In genomic region chr18:53093650-53094049, GRCh38 we compare ENCODE assay signal across 15 cellular contexts.
DNase-seq lines count a peak whose midpoint lies in the region; ATAC-seq and TF ChIP-seq lines count a peak whose summit lies in the region.
"Had no signal": no experiment of that assay in that cellular context is flagged by ENCODE, and none has a peak within 500 bp of the region (broad histone marks: within the 10 kb centered on the region; RNA-seq: fewer than 3 reads in every experiment).

No MANE protein-coding gene starts in this region.

- no peaks in the 10 kb centered on the region for H3K79me2 ChIP-seq in neural progenitor cell (ENCODE audit: low read depth)

- no peak for TF ChIP-seq CTCF in adrenal gland (IDR thresholded peaks at IDR 0.05)
- TF ChIP-seq CTCF in neural progenitor cell (IDR thresholded peaks at IDR 0.05), result no peak
- no peak for TF ChIP-seq CTCF in CD14-positive monocyte (IDR thresholded peaks at IDR 0.05)

- H4K20me1 ChIP-seq in neural progenitor cell (ENCODE audit: low read depth), result no peaks in the 10 kb centered on the region

- H3K27me3 Mint-ChIP-seq in neural progenitor cell (ENCODE audit: insufficient read depth, low read depth), result no peaks in the 10 kb centered on the region
- no peaks in the 10 kb centered on the region for H3K27me3 Mint-ChIP-seq in activated naive CD8-positive, alpha-beta T cell treated with anti-CD3 and anti-CD28 coated beads, Interleukin-2, amount 50 U/mL, for 24 hours
- H3K27me3 Mint-ChIP-seq in CD14-positive monocyte (ENCODE audit: low read depth in 3 of 3), result peaks cover 0 to 3% (median 0%) of the 10 kb centered on the region in 3 donors

- no peak overlapping the region for H3K4me2 ChIP-seq in neural progenitor cell

- TF ChIP-seq POLR2A in adrenal gland (IDR thresholded peaks at IDR 0.05), result no peak

- no peak overlapping the region for H3K4me3 Mint-ChIP-seq in neural progenitor cell
- no peak overlapping the region for H3K4me3 Mint-ChIP-seq in activated naive CD8-positive, alpha-beta T cell treated with anti-CD3 and anti-CD28 coated beads, Interleukin-2, amount 50 U/mL, for 24 hours
- no peak overlapping the region for H3K4me3 Mint-ChIP-seq in CD14-positive monocyte
- H3K4me3 Mint-ChIP-seq: CD8-positive, alpha-beta T cell had no signal

- intact Hi-C loops in adrenal gland (cut with DNase I), result no loop called here
- intact Hi-C loops in CD14-positive monocyte (cut with micrococcal nuclease), result no loop called here

- no peaks in the 10 kb centered on the region for H3K4me1 ChIP-seq in adrenal gland (replicated peaks in 1 of 2)
- no peaks in the 10 kb centered on the region for H3K4me1 ChIP-seq in neural progenitor cell
- H3K4me1 ChIP-seq: BE2C, HAP-1 had no signal

- H2AFZ ChIP-seq in neural progenitor cell (replicated peaks), result no peak overlapping the region

- H3F3A ChIP-seq in neural progenitor cell (ENCODE audit: low read depth), result no peaks in the 10 kb centered on the region

- no peak for ATAC-seq in activated naive CD8-positive, alpha-beta T cell treated with anti-CD3 and anti-CD28 coated beads, Interleukin-2, amount 50 U/mL, for 24 hours
- ATAC-seq: CD8-positive, alpha-beta T cell; HepG2 had no signal

- no peaks in the 10 kb centered on the region for H3K36me3 Mint-ChIP-seq in neural progenitor cell
- no peaks in the 10 kb centered on the region for H3K36me3 Mint-ChIP-seq in activated naive CD8-positive, alpha-beta T cell treated with anti-CD3 and anti-CD28 coated beads, Interleukin-2, amount 50 U/mL, for 24 hours (ENCODE audit: low read depth)
- H3K36me3 Mint-ChIP-seq in CD14-positive monocyte, result no peaks in the 10 kb centered on the region
- H3K36me3 Mint-ChIP-seq: CD8-positive, alpha-beta T cell had no signal

- H3K27me3 ChIP-seq in adrenal gland (no peaks in the 10 kb centered on the region), neural progenitor cell (no peaks in the 10 kb centered on the region)
- H3K27me3 ChIP-seq: BE2C had no signal

- H3K36me3 ChIP-seq in adrenal gland (replicated peaks in 1 of 2) (no peaks in the 10 kb centered on the region), neural progenitor cell (no peaks in the 10 kb centered on the region)
- H3K36me3 ChIP-seq: BE2C, HAP-1 had no signal

- H3K27ac ChIP-seq in adrenal gland (no peak overlapping the region), neural progenitor cell (no peak overlapping the region)
- H3K27ac ChIP-seq: C4-2B had no signal

- H3K9me3 ChIP-seq in adrenal gland (replicated peaks in 1 of 3), result no peaks in the 10 kb centered on the region
- H3K9me3 ChIP-seq in neural progenitor cell (ENCODE audit: low read depth), result no peaks in the 10 kb centered on the region
- H3K9me3 ChIP-seq: BE2C, HAP-1 had no signal

- 13 to 30% (median 26%) methylated on average over 5 of the region's 5 CpGs for WGBS in adrenal gland, 4 donors

- H3K9ac ChIP-seq in neural progenitor cell, result no peak overlapping the region

- H3K27ac Mint-ChIP-seq in neural progenitor cell (peak overlapping the region; percentile 75), CD14-positive monocyte (no peak overlapping the region)
- H3K27ac Mint-ChIP-seq in activated naive CD8-positive, alpha-beta T cell treated with anti-CD3 and anti-CD28 coated beads, Interleukin-2, amount 50 U/mL, for 24 hours, result no peak overlapping the region
- H3K27ac Mint-ChIP-seq: CD8-positive, alpha-beta T cell had no signal

- peaks cover 14% of the 10 kb centered on the region for H3K4me1 Mint-ChIP-seq in neural progenitor cell
- no peaks in the 10 kb centered on the region for H3K4me1 Mint-ChIP-seq in activated naive CD8-positive, alpha-beta T cell treated with anti-CD3 and anti-CD28 coated beads, Interleukin-2, amount 50 U/mL, for 24 hours
- no peaks in the 10 kb centered on the region for H3K4me1 Mint-ChIP-seq in CD14-positive monocyte

- H3K9me3 Mint-ChIP-seq in neural progenitor cell (peaks cover 3% of the 10 kb centered on the region), CD14-positive monocyte (peaks cover 0 to 6% (median 3%) of the 10 kb centered on the region in 7 donors)
- H3K9me3 Mint-ChIP-seq in activated naive CD8-positive, alpha-beta T cell treated with anti-CD3 and anti-CD28 coated beads, Interleukin-2, amount 50 U/mL, for 24 hours, result peaks cover 2% of the 10 kb centered on the region

- H3K4me3 ChIP-seq in adrenal gland (no peak overlapping the region), neural progenitor cell (no peak overlapping the region)
- H3K4me3 ChIP-seq: HAP-1 had no signal

- DNase-seq in NCI-H82 (lab: John Stamatoyannopoulos, UW) (peak; percentile 9), NCI-H82 treated with DMSO at 0.1 percent for 48 hours (lab: John Stamatoyannopoulos, UW; ENCODE audit: unreplicated experiment) (no peak), adrenal gland (peak; percentile 18 to 65 (median 38)), neural progenitor cell (ENCODE audit: low spot score) (no peak), CD14-positive monocyte (ENCODE audit: low spot score) (no peak)
- DNase-seq in activated naive CD8-positive, alpha-beta T cell treated with anti-CD3 and anti-CD28 coated beads, Interleukin-2, amount 50 U/mL, for 24 hours, result no peak
- no peak for DNase-seq in stimulated activated naive CD4-positive, alpha-beta T cell (lab: John Stamatoyannopoulos, UW)
- DNase-seq: BE2C; CD8-positive, alpha-beta T cell; COR-L47; DND-41; GDM1 had no signal

Comparison
In these comparisons a context has a peak if more than half of its experiments do, and no peak if none do; other contexts are left out.
1. DNase-seq: peak in NCI-H82 (single experiment) and adrenal gland (7 of 7); none in NCI-H82 treated with DMSO at 0.1 percent for 48 hours (single experiment), neural progenitor cell (single experiment), activated naive CD8-positive, alpha-beta T cell treated with anti-CD3 and anti-CD28 coated beads, Interleukin-2, amount 50 U/mL, for 24 hours (single experiment), CD14-positive monocyte (single experiment) and stimulated activated naive CD4-positive, alpha-beta T cell (0 of 6).